9 cellular contexts compared by ENCODE assay signal in the genomic region with DNA sequence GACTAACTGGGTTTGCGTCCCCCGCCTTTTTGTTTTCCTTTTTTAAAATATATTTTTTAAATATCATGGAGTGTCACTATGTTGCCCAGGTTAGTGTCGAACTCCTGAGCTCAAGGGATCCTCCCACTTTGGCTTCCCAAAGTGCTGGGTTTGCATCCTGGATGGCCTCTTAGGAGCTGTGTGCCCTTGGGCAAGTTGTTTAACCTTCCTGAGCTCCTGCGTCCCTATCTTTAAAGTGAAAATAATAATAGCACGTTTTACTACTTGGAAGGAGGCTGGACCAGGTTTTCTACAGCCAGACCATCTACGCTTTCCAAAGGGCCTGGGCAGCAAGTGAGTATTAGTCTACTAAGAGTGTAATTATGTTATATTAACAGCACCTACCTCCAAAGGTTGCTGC. TPM values are rescaled to one million over a fixed set of nuclear protein-coding genes. Genes with fewer than 3 reads are reported as not detected.
A peak's percentile ranks its signal among the peaks of the same experiment; 100 is the strongest.
DNase-seq lines count a peak whose midpoint lies in the region; ATAC-seq, FAIRE-seq and TF ChIP-seq lines count a peak whose summit lies in the region.
"Had no signal": no experiment of that assay in that cellular context is flagged by ENCODE, and none has a peak within 500 bp of the region (broad histone marks: within the 10 kb centered on the region; RNA-seq: fewer than 3 reads in every experiment).

No MANE protein-coding gene starts in this region.

- H3K4me1 ChIP-seq in DND-41 (ENCODE audit: insufficient read depth, low read length) (peaks cover 48% of the 10 kb centered on the region), PC-9 (replicated peaks; ENCODE audit: insufficient read depth) (peaks cover 6% of the 10 kb centered on the region; the same call in 1 of the 2 replicates), pancreas (peaks cover 0 to 11% (median 0%) of the 10 kb centered on the region in 3 donors)

- H3K9me3 ChIP-seq in DND-41 (ENCODE audit: insufficient read depth, low read length, severe bottlenecking) (no peaks in the 10 kb centered on the region), PC-9 (ENCODE audit: insufficient read depth, low read depth) (no peaks in the 10 kb centered on the region), pancreas (no peaks in the 10 kb centered on the region)

- BruUV-seq in PC-9 (replicated peaks; lab: Mats Ljungman, UMichigan) = no TSS peak

- H3K27me3 ChIP-seq in DND-41 (ENCODE audit: insufficient read depth, low read length, poor library complexity) = no peaks in the 10 kb centered on the region
- no peaks in the 10 kb centered on the region for H3K27me3 ChIP-seq in PC-9 (ENCODE audit: insufficient read depth, low read depth)
- no peaks in the 10 kb centered on the region for H3K27me3 ChIP-seq in pancreas

- H3K4me2 ChIP-seq in DND-41 (ENCODE audit: insufficient read depth, low read length) (peak overlapping the region; percentile 59), PC-9 (peak overlapping the region; percentile 88)

- H3K36me3 ChIP-seq in DND-41 (ENCODE audit: insufficient read depth, low read length) (no peaks in the 10 kb centered on the region), PC-9 (ENCODE audit: low read depth) (no peaks in the 10 kb centered on the region), pancreas (no peaks in the 10 kb centered on the region)

- H3K4me3 ChIP-seq in DND-41 (ENCODE audit: low read depth in 1 of 2, low read length in 2 of 2) = peak overlapping the region in 1 of 2 experiments; percentile 43; a peak in 1 of 4 replicates
- H3K4me3 ChIP-seq in PC-9 = peak overlapping the region; percentile 63; the same call in 1 of the 2 replicates
- H3K4me3 ChIP-seq in epithelial cell of proximal tubule (ENCODE audit: low read depth, low read length) = peak overlapping the region; percentile 53
- H3K4me3 ChIP-seq in pancreas = peak overlapping the region in 2 of 4 donors; percentile 36 to 54

- peaks cover 8% of the 10 kb centered on the region; the same call in 1 of the 2 replicates for H3F3A ChIP-seq in PC-9 (ENCODE audit: insufficient read depth, low read depth)

- H3K9ac ChIP-seq in DND-41 (ENCODE audit: low read depth, low read length) = peak overlapping the region; percentile 46; the same call in 1 of the 2 replicates

- CTCF ChIA-PET in PC-9 (lab: Charles Lee) = no interaction called here

- H4K20me1 ChIP-seq in DND-41 (ENCODE audit: insufficient read depth, low read length) (no peaks in the 10 kb centered on the region), PC-9 (ENCODE audit: insufficient read depth) (no peaks in the 10 kb centered on the region)

- DNase-seq in DND-41 (no peak), PC-9 (no peak), epithelial cell of proximal tubule (ENCODE audit: low read depth) (no peak), pancreas (peak in 1 of 6 donors; percentile 10), HPDE6-E6E7 (ENCODE audit: extremely low spot score) (no peak), glomerular visceral epithelial cell (ENCODE audit: extremely low spot score) (no peak), cerebellar nuclear complex (lab: John Stamatoyannopoulos, UW) (no peak)
- DNase-seq: NCI-H446 treated with DMSO at 0.1 percent for 48 hours had no signal

- H3K27ac ChIP-seq in DND-41 (ENCODE audit: low read length) (peak overlapping the region; percentile 62), PC-9 (no peak overlapping the region), pancreas (peak overlapping the region in 3 of 4 donors; percentile 62 to 88 (median 77))

- FAIRE-seq in pancreas (lab: Jason Lieb, UNC) = no peak

- peak overlapping the region; percentile 64 for H2AFZ ChIP-seq in DND-41 (ENCODE audit: low read depth, low read length)
- 0 out of 2 replicates have a peak overlapping the region, but pooled peaks have one; percentile 89 for H2AFZ ChIP-seq in PC-9

- WGBS in pancreas, 2 donors = 68 to 70% methylated on average over 6 of the region's 6 CpGs

- TF ChIP-seq CTCF in DND-41 (IDR thresholded peaks at IDR 0.05; ENCODE audit: borderline replicate concordance, extremely low read depth, low read length, poor library complexity, severe bottlenecking) = no peak
- TF ChIP-seq CTCF in PC-9 (conservative IDR thresholded peaks at IDR 0.05) = no peak
- no peak for TF ChIP-seq CTCF in epithelial cell of proximal tubule (conservative IDR thresholded peaks at IDR 0.05; ENCODE audit: low read depth, low read length)
- TF ChIP-seq CTCF in pancreas (IDR thresholded peaks at IDR 0.05) = no peak

- no peak for ATAC-seq in DND-41 (ENCODE audit: insufficient read depth, low read depth)
- no peak for ATAC-seq in pancreas
- no peak for ATAC-seq in GM19035 (IDR thresholded peaks at IDR 0.05; ENCODE audit: unreplicated experiment)

- POLR2A ChIA-PET in PC-9 (lab: Charles Lee; ENCODE audit: unreplicated experiment) = interaction anchor here (0.6 kb wide), 1 partner anchor 309 kb away, joined by 5 read pairs; no protein-coding TSS in a partner anchor

- H3K9me2 ChIP-seq in PC-9 (ENCODE audit: insufficient read depth) = no peaks in the 10 kb centered on the region

- intact Hi-C loops in PC-9 (cut with micrococcal nuclease; ENCODE audit: unreplicated experiment) = no loop called here
- intact Hi-C loops in pancreas (cut with DNase I) = no loop called here

- H3K79me2 ChIP-seq in DND-41 (ENCODE audit: insufficient read depth, low read length) = no peaks in the 10 kb centered on the region
- H3K79me2 ChIP-seq in PC-9 (ENCODE audit: low read depth) = no peaks in the 10 kb centered on the region

RNA-seq across cellular contexts. Expression of a gene that starts 44.2 kb away (rescaled TPM):
- total RNA-seq in PC-9 (2021) (not detected in 2 replicates), epithelial cell of proximal tubule (not detected in 2 replicates), pancreas (not detected)
- polyA plus RNA-seq in pancreas = not detected

RNA-seq across cellular contexts. Expression of a gene that starts 58.7 kb away (rescaled TPM):
- total RNA-seq in PC-9 (2021) (0.13 and 0.40 TPM in 2 replicates), epithelial cell of proximal tubule (not detected in 2 replicates), pancreas (under 1 TPM; 0.09 to 0.47 (median 0.33) TPM)
- polyA plus RNA-seq in pancreas = under 1 TPM; 0.30 to 0.54 TPM
